ENCODE assay signal across 25 cellular contexts in genomic region chr11:83023410-83023809, GRCh38. TPM values are rescaled to one million over a fixed set of nuclear protein-coding genes. Genes with fewer than 3 reads are reported as not detected.
DNase-seq lines count a peak whose midpoint lies in the region; ATAC-seq and TF ChIP-seq lines count a peak whose summit lies in the region.
"Had no signal": no experiment of that assay in that cellular context is flagged by ENCODE, and none has a peak within 500 bp of the region (broad histone marks: within the 10 kb centered on the region; RNA-seq: fewer than 3 reads in every experiment).

No MANE protein-coding gene starts in this region.

- no peaks in the 10 kb centered on the region for H4K20me1 ChIP-seq in OCI-LY1 (ENCODE audit: insufficient read depth, low read length)
- no peaks in the 10 kb centered on the region for H4K20me1 ChIP-seq in hepatocyte (ENCODE audit: insufficient read depth, poor library complexity, severe bottlenecking)

- H3K9me3 Mint-ChIP-seq in stimulated activated naive CD8-positive, alpha-beta T cell treated with anti-CD3 and anti-CD28 coated beads, Interleukin-15, Interleukin-2, amounts not matched to agents 100 ng/mL and 50 ng/mL, for 24 hours: no peaks in the 10 kb centered on the region
- H3K9me3 Mint-ChIP-seq in stimulated activated naive CD8-positive, alpha-beta T cell treated with anti-CD3 and anti-CD28 coated beads, Interleukin-15, amount 100 ng/mL, for 72 hours: no peaks in the 10 kb centered on the region
- H3K9me3 Mint-ChIP-seq in glutamatergic neuron (ENCODE audit: unreplicated experiment): peaks cover 1% of the 10 kb centered on the region
- H3K9me3 Mint-ChIP-seq: activated T-helper 17 cell treated with anti-CD3 and anti-CD28 coated beads, Interleukin-2, amount 50 U/mL, for 72 hours had no signal

- H3K4me2 ChIP-seq in OCI-LY1 (ENCODE audit: low read length) (peak overlapping the region; percentile 6; the same call in 1 of the 2 replicates), hepatocyte (no peak overlapping the region)

- H3K4me1 ChIP-seq in OCI-LY1 (ENCODE audit: insufficient read depth, low read length, severe bottlenecking) (peaks cover 53% of the 10 kb centered on the region), hepatocyte (ENCODE audit: insufficient read depth) (peaks cover 19% of the 10 kb centered on the region)
- H3K4me1 ChIP-seq: BE2C, SJCRH30 had no signal

- H3K27me3 ChIP-seq in OCI-LY1 (ENCODE audit: insufficient read depth, low read length): no peaks in the 10 kb centered on the region
- H3K27me3 ChIP-seq in hepatocyte: no peaks in the 10 kb centered on the region
- H3K27me3 ChIP-seq: BE2C, SJCRH30, tibial nerve had no signal

- H3K36me3 ChIP-seq in OCI-LY1 (ENCODE audit: insufficient read depth, low read length): peaks cover 27% of the 10 kb centered on the region
- no peaks in the 10 kb centered on the region for H3K36me3 ChIP-seq in hepatocyte (replicated peaks; ENCODE audit: insufficient read depth, low read depth)
- H3K36me3 ChIP-seq: BE2C, SJCRH30, tibial nerve had no signal

- no peaks in the 10 kb centered on the region for H3K27me3 Mint-ChIP-seq in stimulated activated naive CD8-positive, alpha-beta T cell treated with anti-CD3 and anti-CD28 coated beads, Interleukin-15, Interleukin-2, amounts not matched to agents 100 ng/mL and 50 ng/mL, for 24 hours
- no peaks in the 10 kb centered on the region for H3K27me3 Mint-ChIP-seq in stimulated activated naive CD8-positive, alpha-beta T cell treated with anti-CD3 and anti-CD28 coated beads, Interleukin-15, amount 100 ng/mL, for 72 hours
- H3K27me3 Mint-ChIP-seq in glutamatergic neuron (ENCODE audit: unreplicated experiment): peaks cover 2% of the 10 kb centered on the region
- H3K27me3 Mint-ChIP-seq: activated T-helper 17 cell treated with anti-CD3 and anti-CD28 coated beads, Interleukin-2, amount 50 U/mL, for 72 hours had no signal

- TF ChIP-seq CTCF in OCI-LY1 (IDR thresholded peaks at IDR 0.05; ENCODE audit: low read length) (no peak), hepatocyte (IDR thresholded peaks at IDR 0.05; ENCODE audit: poor library complexity) (no peak), glutamatergic neuron (IDR thresholded peaks at IDR 0.05; ENCODE audit: partially characterized antibody, unreplicated experiment) (no peak)

- no peaks in the 10 kb centered on the region for H3F3A ChIP-seq in OCI-LY1 (ENCODE audit: insufficient read depth, low read length)

- no peak overlapping the region for H3K9ac ChIP-seq in OCI-LY1 (ENCODE audit: low read length)

- H3K4me3 Mint-ChIP-seq in stimulated activated naive CD8-positive, alpha-beta T cell treated with anti-CD3 and anti-CD28 coated beads, Interleukin-15, Interleukin-2, amounts not matched to agents 100 ng/mL and 50 ng/mL, for 24 hours: no peak overlapping the region
- H3K4me3 Mint-ChIP-seq in stimulated activated naive CD8-positive, alpha-beta T cell treated with anti-CD3 and anti-CD28 coated beads, Interleukin-15, amount 100 ng/mL, for 72 hours: no peak overlapping the region
- H3K4me3 Mint-ChIP-seq in glutamatergic neuron (ENCODE audit: unreplicated experiment): no peak overlapping the region
- H3K4me3 Mint-ChIP-seq: activated T-helper 17 cell treated with anti-CD3 and anti-CD28 coated beads, Interleukin-2, amount 50 U/mL, for 72 hours had no signal

- H3K4me3 ChIP-seq in OCI-LY1 (ENCODE audit: low read depth, low read length, poor library complexity, severe bottlenecking) (no peak overlapping the region), hepatocyte (no peak overlapping the region)
- H3K4me3 ChIP-seq: SJCRH30, skin epidermis, tibial nerve had no signal

- H3K4me1 Mint-ChIP-seq in stimulated activated naive CD8-positive, alpha-beta T cell treated with anti-CD3 and anti-CD28 coated beads, Interleukin-15, Interleukin-2, amounts not matched to agents 100 ng/mL and 50 ng/mL, for 24 hours (ENCODE audit: low read depth): peaks cover 52% of the 10 kb centered on the region
- peaks cover 35% of the 10 kb centered on the region for H3K4me1 Mint-ChIP-seq in stimulated activated naive CD8-positive, alpha-beta T cell treated with anti-CD3 and anti-CD28 coated beads, Interleukin-15, amount 100 ng/mL, for 72 hours
- H3K4me1 Mint-ChIP-seq in glutamatergic neuron (ENCODE audit: low read depth, unreplicated experiment): peaks cover 29% of the 10 kb centered on the region

- no peak overlapping the region for H2AFZ ChIP-seq in OCI-LY1 (ENCODE audit: low read length)
- H2AFZ ChIP-seq in hepatocyte: no peak overlapping the region

- H3K27ac ChIP-seq in OCI-LY1 (ENCODE audit: low read depth, low read length, poor library complexity, severe bottlenecking): peak overlapping the region; percentile 58
- peak overlapping the region; percentile 61 for H3K27ac ChIP-seq in hepatocyte
- H3K27ac ChIP-seq: SJCRH30, skin epidermis had no signal

- H3K79me2 ChIP-seq in OCI-LY1 (ENCODE audit: insufficient read depth, low read length): peaks cover 67% of the 10 kb centered on the region
- H3K79me2 ChIP-seq in hepatocyte: peaks cover 12% of the 10 kb centered on the region

- no peak for ATAC-seq in stimulated activated naive CD8-positive, alpha-beta T cell treated with anti-CD3 and anti-CD28 coated beads, Interleukin-15, amount 100 ng/mL, for 72 hours
- ATAC-seq: activated T-helper 17 cell treated with anti-CD3 and anti-CD28 coated beads, Interleukin-2, amount 50 U/mL, for 72 hours had no signal

- peak overlapping the region; percentile 17 for H3K27ac Mint-ChIP-seq in stimulated activated naive CD8-positive, alpha-beta T cell treated with anti-CD3 and anti-CD28 coated beads, Interleukin-15, Interleukin-2, amounts not matched to agents 100 ng/mL and 50 ng/mL, for 24 hours
- peak overlapping the region in 1 of 2 donors; percentile 19 for H3K27ac Mint-ChIP-seq in stimulated activated naive CD8-positive, alpha-beta T cell treated with anti-CD3 and anti-CD28 coated beads, Interleukin-15, amount 100 ng/mL, for 72 hours
- no peak overlapping the region for H3K27ac Mint-ChIP-seq in glutamatergic neuron (ENCODE audit: unreplicated experiment)
- H3K27ac Mint-ChIP-seq: activated naive CD4-positive, alpha-beta T cell treated with anti-CD3 and anti-CD28 coated beads, Interleukin-2, amount 50 U/mL, for 72 hours; activated T-helper 17 cell treated with anti-CD3 and anti-CD28 coated beads, Interleukin-2, amount 50 U/mL, for 72 hours had no signal

- H3K9me2 ChIP-seq in OCI-LY1 (ENCODE audit: low read depth, low read length) (no peaks in the 10 kb centered on the region), hepatocyte (replicated peaks; ENCODE audit: insufficient read depth) (no peaks in the 10 kb centered on the region)

- H3K36me3 Mint-ChIP-seq in stimulated activated naive CD8-positive, alpha-beta T cell treated with anti-CD3 and anti-CD28 coated beads, Interleukin-15, Interleukin-2, amounts not matched to agents 100 ng/mL and 50 ng/mL, for 24 hours (ENCODE audit: low read depth): peaks cover 15% of the 10 kb centered on the region
- peaks cover 8% of the 10 kb centered on the region for H3K36me3 Mint-ChIP-seq in glutamatergic neuron (ENCODE audit: unreplicated experiment)

- H3K9me3 ChIP-seq in OCI-LY1 (ENCODE audit: low read length) (peaks cover 14% of the 10 kb centered on the region; the same call in 1 of the 2 replicates), hepatocyte (ENCODE audit: low read depth) (no peaks in the 10 kb centered on the region)
- H3K9me3 ChIP-seq: BE2C, SJCRH30, tibial nerve had no signal

- no peak for DNase-seq in stimulated activated naive CD8-positive, alpha-beta T cell treated with anti-CD3 and anti-CD28 coated beads, Interleukin-15, amount 100 ng/mL, for 72 hours
- DNase-seq in hepatocyte (ENCODE audit: low spot score) (no peak), CD1c-positive myeloid dendritic cell (ENCODE audit: extremely low spot score) (no peak), NCI-H1092 treated with DMSO at 0.1 percent for 48 hours (lab: John Stamatoyannopoulos, UW) (no peak), superior temporal gyrus (ENCODE audit: extremely low spot score) (no peak), glutamatergic neuron (no peak)
- DNase-seq: activated CD4-positive, alpha-beta T cell treated with anti-CD3 and anti-CD28 coated beads, Interleukin-2, amount 50 U/mL, for 1 hour; BE2C; Caco-2; cerebellar nuclear complex; effector CD4-positive, alpha-beta T cell; foreskin melanocyte; islet precursor cell; NCI-H1105 treated with DMSO at 0.1 percent for 48 hours; NCI-H2107; NK-92 treated with Interleukin-12 subunit alpha and Interleukin-12 subunit beta, amount 100 ng/mL, for 24 hours; SJCRH30; stimulated activated CD4-positive, alpha-beta T cell treated with anti-CD3 and anti-CD28 coated beads, Interleukin-1b, Interleukin-23, amount 100 ng/mL, for 48 hours; T-helper 2 cell had no signal

- WGBS in hepatocyte (ENCODE audit: low lambda C conversion rate, missing lambda C conversion rate): 54% methylated on average over 4 of the region's 4 CpGs

RNA-seq across cellular contexts. Expression of gene RAB30, which starts 48.3 kb away (rescaled TPM):
- total RNA-seq in hepatocyte (10.2 and 10.5 TPM in 2 replicates), glutamatergic neuron (ENCODE audit: unreplicated experiment) (59.4 TPM)
- 2.5 and 2.6 TPM in 2 replicates for polyA plus RNA-seq in hepatocyte
